8 cellular contexts compared by ENCODE assay signal in genomic region chr16:81095953-81096714, GRCh38. TPM values are rescaled to one million over a fixed set of nuclear protein-coding genes. Genes with fewer than 3 reads are reported as not detected.
DNase-seq lines count a peak whose midpoint lies in the region; ATAC-seq, FAIRE-seq and TF ChIP-seq lines count a peak whose summit lies in the region.

TSS of gene GCSH (minus strand) at chr16:81096395. CDS start at chr16:81096278, 117 bp downstream.

- H3K23ac ChIP-seq in mesendoderm (ENCODE audit: low read length) = no peak within 1 kb of the TSS

- peaks cover 10% of the 10 kb centered on the region for H3K36me3 Mint-ChIP-seq in endodermal cell (ENCODE audit: low read depth)

- H4K5ac ChIP-seq in mesendoderm (ENCODE audit: low read length) = peak within 1 kb of the TSS; percentile 30

- H3K56ac ChIP-seq in mesendoderm (ENCODE audit: low read length) = peak within 1 kb of the TSS; percentile 92

- WGBS in endodermal cell (ENCODE audit: insufficient coverage in 1 of 2, insufficient read length in 1 of 2), 2 experiments = 0 to 1% methylated on average over 15 to 65 of the region's 83 CpGs
- no CpG with 5 or more reads among the region's 83 CpGs for WGBS in mesendoderm (ENCODE audit: extremely low coverage, insufficient coverage, low lambda C conversion rate)

- H3K4me2 ChIP-seq in mesendoderm (ENCODE audit: low read length) = peak within 1 kb of the TSS; percentile 41

- peak within 1 kb of the TSS; percentile 79 for H2BK15ac ChIP-seq in mesendoderm (replicated peaks; ENCODE audit: low read depth)

- H3K27me3 Mint-ChIP-seq in endodermal cell (ENCODE audit: insufficient read depth) = no peaks in the 10 kb centered on the region

- H3K27ac ChIP-seq in endodermal cell (ENCODE audit: low read depth, low read length) = peak within 1 kb of the TSS; percentile 41
- H3K27ac ChIP-seq in mesendoderm (ENCODE audit: low read depth, low read length) = no peak within 1 kb of the TSS

- H3K27ac Mint-ChIP-seq in endodermal cell = peak within 1 kb of the TSS; percentile 11

- H3K9ac ChIP-seq in endodermal cell (ENCODE audit: extremely low read depth, low read length, poor library complexity, severe bottlenecking) (peak within 1 kb of the TSS; percentile 68), mesendoderm (ENCODE audit: low read length) (peak within 1 kb of the TSS; percentile 93)

- H3K4me3 Mint-ChIP-seq in endodermal cell = peak within 1 kb of the TSS; percentile 76

- H3K4me1 ChIP-seq in endodermal cell (ENCODE audit: control insufficient read depth, insufficient read depth, low read length) (no peaks in the 10 kb centered on the region), mesendoderm (ENCODE audit: control insufficient read depth, low read depth, low read length) (no peaks in the 10 kb centered on the region)

- peak within 1 kb of the TSS; percentile 94 for H3K4me3 ChIP-seq in endodermal cell (ENCODE audit: low read length)
- H3K4me3 ChIP-seq in mesendoderm (ENCODE audit: low read length) = peak within 1 kb of the TSS; percentile 86

- H3K9me3 Mint-ChIP-seq in endodermal cell = no peaks in the 10 kb centered on the region

- peaks cover 23% of the 10 kb centered on the region for H3K36me3 ChIP-seq in endodermal cell (ENCODE audit: control insufficient read depth, insufficient read depth, low read length)
- no peaks in the 10 kb centered on the region for H3K36me3 ChIP-seq in mesendoderm (ENCODE audit: control insufficient read depth, insufficient read depth, low read length)

- no peak within 1 kb of the TSS for H4K8ac ChIP-seq in mesendoderm (ENCODE audit: low read depth, low read length)

- H3K79me1 ChIP-seq in mesendoderm (ENCODE audit: low read length) = peaks cover 3% of the 10 kb centered on the region

- no peak within 1 kb of the TSS for H3K4ac ChIP-seq in mesendoderm (ENCODE audit: low read depth, low read length)

- no peaks in the 10 kb centered on the region for H3K27me3 ChIP-seq in endodermal cell (ENCODE audit: control insufficient read depth, insufficient read depth, low read length, poor library complexity, severe bottlenecking)
- H3K27me3 ChIP-seq in mesendoderm (ENCODE audit: insufficient read depth, low read length, poor library complexity) = no peaks in the 10 kb centered on the region

- no peak for TF ChIP-seq CTCF in endodermal cell (conservative IDR thresholded peaks at IDR 0.05)

- peaks cover 4% of the 10 kb centered on the region for H3K4me1 Mint-ChIP-seq in endodermal cell

- no peaks in the 10 kb centered on the region for H3K9me3 ChIP-seq in endodermal cell (ENCODE audit: control insufficient read depth, low read length)

- peaks cover 15% of the 10 kb centered on the region for H3K79me2 ChIP-seq in mesendoderm (ENCODE audit: control insufficient read depth, insufficient read depth, low read length)

- no peak within 1 kb of the TSS for H2BK5ac ChIP-seq in mesendoderm (ENCODE audit: low read length)

- ATAC-seq in GM21367 (IDR thresholded peaks at IDR 0.05; ENCODE audit: unreplicated experiment) = peak; percentile 97

- no peak within 1 kb of the TSS for H2AK5ac ChIP-seq in mesendoderm (ENCODE audit: low read length)

- no peak within 1 kb of the TSS for H2BK120ac ChIP-seq in mesendoderm (ENCODE audit: low read depth, low read length)

- peak; percentile 99 for FAIRE-seq in HTR-8/SVneo (lab: Jason Lieb, UNC)

- DNase-seq in COLO668 (lab: John Stamatoyannopoulos, UW; ENCODE audit: unreplicated experiment) = peak; percentile 98
- peak; percentile 99 for DNase-seq in HTR-8/SVneo (ENCODE audit: insufficient read length, low spot score)
- DNase-seq in NOMO-1 treated with dmso at 0.1 percent for 144 hours (lab: John Stamatoyannopoulos, UW; ENCODE audit: unreplicated experiment) = peak; percentile 98
- peak; percentile 95 for DNase-seq in activated CD8-positive, alpha-beta memory T cell treated with anti-CD3 and anti-CD28 coated beads, Interleukin-2, amount 50 U/mL, for 1 hour (ENCODE audit: extremely low read depth)
- DNase-seq in endodermal cell = peak; percentile 100
- DNase-seq in mesendoderm = peak; percentile 99
- DNase-seq in stimulated activated CD8-positive, alpha-beta memory T cell treated with anti-CD3 and anti-CD28 coated beads, Interleukin-15, amount 100 ng/mL, for 1 hour (ENCODE audit: low read depth) = peak; percentile 94

- H3K18ac ChIP-seq in mesendoderm (ENCODE audit: low read length) = peak within 1 kb of the TSS; percentile 75

RNA-seq across cellular contexts. Expression of gene GCSH, which starts in this region (rescaled TPM):
- 100 to 1,000 TPM; 109 to 118 TPM for total RNA-seq in endodermal cell
- 96.8 TPM for polyA plus RNA-seq in endodermal cell (2013, experiment 1 of 2)
- polyA plus RNA-seq in endodermal cell (2013, experiment 2 of 2) = 109 TPM
- 100 TPM for polyA plus RNA-seq in mesendoderm (2013, experiment 1 of 2)
- 102 TPM for polyA plus RNA-seq in mesendoderm (2013, experiment 2 of 2)
